Comparison of ENCODE assay signal across 8 cellular contexts in genomic region chr7:44849277-44850210, GRCh38. TPM values are rescaled to one million over a fixed set of nuclear protein-coding genes. Genes with fewer than 3 reads are reported as not detected.
A peak's percentile ranks its signal among the peaks of the same experiment; 100 is the strongest.
DNase-seq lines count a peak whose midpoint lies in the region; ATAC-seq lines count a peak whose summit lies in the region.

No MANE protein-coding gene starts in this region.

- peaks cover 10 to 32% (median 29%) of the 10 kb centered on the region in 11 experiments; a peak in 18 of 22 replicates for H4K20me1 ChIP-seq in BLaER1 treated with 17β-estradiol and CSF1 and Interleukin-3, amounts not matched to agents 10 nM and 100 nM

- DNase-seq in HAP-1 (ENCODE audit: low spot score in 2 of 2) (no peak), mesenchymal stem cell (no peak), neuronal stem cell (ENCODE audit: low spot score) (no peak), head of caudate nucleus (no peak)
- no peak for DNase-seq in activated CD8-positive, alpha-beta memory T cell treated with anti-CD3 and anti-CD28 coated beads, Interleukin-2, amount 10 ng/mL, durations not matched to agents 7 days and 5 days

- peak overlapping the region; percentile 97 for H3K4me3 Mint-ChIP-seq in activated CD8-positive, alpha-beta memory T cell treated with anti-CD3 and anti-CD28 coated beads, Interleukin-2, amount 10 ng/mL, durations not matched to agents 7 days and 5 days

- no peaks in the 10 kb centered on the region for H3K27me3 ChIP-seq in BLaER1 treated with 17β-estradiol and CSF1 and Interleukin-3, amounts not matched to agents 10 nM and 100 nM
- H3K27me3 ChIP-seq in HAP-1 (ENCODE audit: low read depth), result no peaks in the 10 kb centered on the region
- H3K27me3 ChIP-seq in mesenchymal stem cell (ENCODE audit: control insufficient read depth in 1 of 2, insufficient read depth in 1 of 2, low read length in 2 of 2), result no peaks in the 10 kb centered on the region
- H3K27me3 ChIP-seq in neuronal stem cell (ENCODE audit: control insufficient read depth in 3 of 3, insufficient read depth in 3 of 3, low read depth in 1 of 3, low read length in 3 of 3), result no peaks in the 10 kb centered on the region

- H2AK5ac ChIP-seq in mesenchymal stem cell (ENCODE audit: low read length, severe bottlenecking) (no peak overlapping the region), neuronal stem cell (ENCODE audit: low read depth, low read length) (no peak overlapping the region)

- no peak overlapping the region for H2BK12ac ChIP-seq in mesenchymal stem cell (ENCODE audit: low read length in 2 of 2)
- H2BK12ac ChIP-seq in neuronal stem cell (ENCODE audit: low read length), result no peak overlapping the region

- 93% methylated on average over 6 of the region's 14 CpGs for WGBS in mesenchymal stem cell
- no CpG with 5 or more reads among the region's 14 CpGs for WGBS in neuronal stem cell (ENCODE audit: extremely low coverage in 2 of 2, insufficient read length in 2 of 2, insufficient replicate concordance in 1 of 2), 2 donors

- H3K27me3 Mint-ChIP-seq in activated CD8-positive, alpha-beta memory T cell treated with anti-CD3 and anti-CD28 coated beads, Interleukin-2, amount 10 ng/mL, durations not matched to agents 7 days and 5 days, result no peaks in the 10 kb centered on the region

- H3K36me3 Mint-ChIP-seq in activated CD8-positive, alpha-beta memory T cell treated with anti-CD3 and anti-CD28 coated beads, Interleukin-2, amount 10 ng/mL, durations not matched to agents 7 days and 5 days, result peaks cover 11% of the 10 kb centered on the region

- H4K91ac ChIP-seq in mesenchymal stem cell (ENCODE audit: low read length) (no peak overlapping the region), neuronal stem cell (ENCODE audit: low read depth, low read length, poor library complexity) (no peak overlapping the region)

- H2BK120ac ChIP-seq in mesenchymal stem cell (ENCODE audit: low read depth, low read length) (no peak overlapping the region), neuronal stem cell (ENCODE audit: low read depth, low read length) (no peak overlapping the region)

- peak overlapping the region; percentile 99 for H3K27ac Mint-ChIP-seq in activated CD8-positive, alpha-beta memory T cell treated with anti-CD3 and anti-CD28 coated beads, Interleukin-2, amount 10 ng/mL, durations not matched to agents 7 days and 5 days

- no peaks in the 10 kb centered on the region for H3K9me3 ChIP-seq in BLaER1 treated with 17β-estradiol and CSF1 and Interleukin-3, amounts not matched to agents 10 nM and 100 nM (replicated peaks in 1 of 11)
- no peaks in the 10 kb centered on the region for H3K9me3 ChIP-seq in HAP-1
- H3K9me3 ChIP-seq in mesenchymal stem cell (ENCODE audit: control insufficient read depth, low read length), result no peaks in the 10 kb centered on the region
- no peaks in the 10 kb centered on the region for H3K9me3 ChIP-seq in neuronal stem cell (replicated peaks in 1 of 2; ENCODE audit: control insufficient read depth in 2 of 2, insufficient read depth in 1 of 2, low read depth in 1 of 2, low read length in 2 of 2)

- CTCF ChIA-PET in activated CD8-positive, alpha-beta memory T cell treated with anti-CD3 and anti-CD28 coated beads, Interleukin-2, amount 10 ng/mL, durations not matched to agents 7 days and 5 days (lab: Charles Lee), result interaction anchor here (1.2 to 5.4 kb wide), 12 partner anchors 9 to 288 kb away, joined by 3 to 44 read pairs (median 6); partner anchors contain the start of genes OGDH, PPIA and PURB

- H2AFZ ChIP-seq in mesenchymal stem cell (ENCODE audit: low read depth, low read length) (no peak overlapping the region), neuronal stem cell (ENCODE audit: low read length) (no peak overlapping the region)

- peak overlapping the region; percentile 81 to 97 (median 93); a peak in 20 of 22 replicates for H3K9ac ChIP-seq in BLaER1 treated with 17β-estradiol and CSF1 and Interleukin-3, amounts not matched to agents 10 nM and 100 nM
- H3K9ac ChIP-seq in mesenchymal stem cell (ENCODE audit: low read length), result peak overlapping the region; percentile 93
- no peak overlapping the region for H3K9ac ChIP-seq in neuronal stem cell (ENCODE audit: low read depth, low read length, poor library complexity)

- peak overlapping the region; percentile 67 to 90 (median 83); a peak in 21 of 22 replicates for H3K4me2 ChIP-seq in BLaER1 treated with 17β-estradiol and CSF1 and Interleukin-3, amounts not matched to agents 10 nM and 100 nM
- H3K4me2 ChIP-seq in mesenchymal stem cell (ENCODE audit: low read length, poor library complexity, severe bottlenecking) (peak overlapping the region; percentile 79), neuronal stem cell (ENCODE audit: insufficient read depth, low read length, poor library complexity, severe bottlenecking) (no peak overlapping the region)

- no peak overlapping the region for H3K4ac ChIP-seq in mesenchymal stem cell (ENCODE audit: low read depth in 1 of 2, low read length in 2 of 2)
- H3K4ac ChIP-seq in neuronal stem cell (ENCODE audit: low read length), result no peak overlapping the region

- H3K14ac ChIP-seq in mesenchymal stem cell (ENCODE audit: low read length in 2 of 2), result no peak overlapping the region
- no peak overlapping the region for H3K14ac ChIP-seq in neuronal stem cell (ENCODE audit: low read length)

- H3K18ac ChIP-seq in mesenchymal stem cell (ENCODE audit: low read depth in 1 of 2, low read length in 2 of 2), result no peak overlapping the region
- no peak overlapping the region for H3K18ac ChIP-seq in neuronal stem cell (ENCODE audit: low read length)

- H4K8ac ChIP-seq in mesenchymal stem cell (ENCODE audit: low read length) (no peak overlapping the region), neuronal stem cell (ENCODE audit: low read depth, low read length) (no peak overlapping the region)

- H3K23ac ChIP-seq in mesenchymal stem cell (ENCODE audit: low read length in 2 of 2), result no peak overlapping the region
- H3K23ac ChIP-seq in neuronal stem cell (ENCODE audit: low read depth, low read length, poor library complexity), result no peak overlapping the region

- intact Hi-C loops in head of caudate nucleus (cut with DNase I), result loop anchor here (2.0 to 10.0 kb wide), 4 partner anchors 33 to 267 kb away; partner anchors contain the start of genes PPIA and TMED4

- peaks cover 22 to 43% (median 33%) of the 10 kb centered on the region in 10 experiments for H3K4me1 ChIP-seq in BLaER1 treated with 17β-estradiol and CSF1 and Interleukin-3, amounts not matched to agents 10 nM and 100 nM
- H3K4me1 ChIP-seq in HAP-1 (peaks cover 17% of the 10 kb centered on the region), mesenchymal stem cell (ENCODE audit: control insufficient read depth, insufficient read depth, low read depth, low read length) (peaks cover 5% of the 10 kb centered on the region), neuronal stem cell (ENCODE audit: control insufficient read depth in 2 of 2, insufficient read depth in 1 of 2, low read depth in 1 of 2, low read length in 2 of 2) (peaks cover 2 to 3% of the 10 kb centered on the region in 2 donors)

- H3K4me3 ChIP-seq in BLaER1 treated with 17β-estradiol and CSF1 and Interleukin-3, amounts not matched to agents 10 nM and 100 nM, result peak overlapping the region; percentile 66 to 85 (median 73); a peak in 17 of 20 replicates
- H3K4me3 ChIP-seq in HAP-1 (peak overlapping the region; percentile 59), mesenchymal stem cell (ENCODE audit: insufficient read depth in 1 of 2, low read depth in 1 of 2, low read length in 2 of 2) (peak overlapping the region in 1 of 2 experiments; percentile 93), neuronal stem cell (ENCODE audit: low read length in 2 of 2) (peak overlapping the region in 1 of 2 donors; percentile 88)

- in situ Hi-C loops in HAP-1 (cut with MboI; ENCODE audit: low sequenced_read_pairs), result loop anchor here (25.0 kb wide), 1 partner anchor 263 kb away; the partner anchor contains the start of gene TBRG4

- no peak for ATAC-seq in activated CD8-positive, alpha-beta memory T cell treated with anti-CD3 and anti-CD28 coated beads, Interleukin-2, amount 10 ng/mL, durations not matched to agents 7 days and 5 days
- ATAC-seq in HG03196 (IDR thresholded peaks at IDR 0.05; ENCODE audit: unreplicated experiment) (no peak), GM18867 (IDR thresholded peaks at IDR 0.05; ENCODE audit: unreplicated experiment) (no peak)

- peaks cover 0 to 2% (median 0%) of the 10 kb centered on the region in 11 experiments; a peak in 4 of 22 replicates for H3K36me3 ChIP-seq in BLaER1 treated with 17β-estradiol and CSF1 and Interleukin-3, amounts not matched to agents 10 nM and 100 nM
- H3K36me3 ChIP-seq in HAP-1 (replicated peaks) (no peaks in the 10 kb centered on the region), mesenchymal stem cell (ENCODE audit: control insufficient read depth in 1 of 2, insufficient read depth in 2 of 2, low read depth in 1 of 2, low read length in 2 of 2) (no peaks in the 10 kb centered on the region), neuronal stem cell (replicated peaks in 1 of 2; ENCODE audit: control insufficient read depth in 2 of 2, insufficient read depth in 2 of 2, low read length in 2 of 2) (peaks cover 0 to 2% of the 10 kb centered on the region in 2 donors)

- H3K9me3 Mint-ChIP-seq in activated CD8-positive, alpha-beta memory T cell treated with anti-CD3 and anti-CD28 coated beads, Interleukin-2, amount 10 ng/mL, durations not matched to agents 7 days and 5 days (ENCODE audit: low read depth), result no peaks in the 10 kb centered on the region

- H2BK5ac ChIP-seq in mesenchymal stem cell (ENCODE audit: low read depth, low read length, poor library complexity, severe bottlenecking) (no peak overlapping the region), neuronal stem cell (ENCODE audit: low read length) (no peak overlapping the region)

- no peaks in the 10 kb centered on the region for H3K79me1 ChIP-seq in mesenchymal stem cell (replicated peaks; ENCODE audit: low read length, poor library complexity, severe bottlenecking)
- H3K79me1 ChIP-seq in neuronal stem cell (ENCODE audit: low read depth, low read length), result peaks cover 2% of the 10 kb centered on the region

- H2BK15ac ChIP-seq in mesenchymal stem cell (ENCODE audit: low read depth, poor library complexity, severe bottlenecking) (no peak overlapping the region), neuronal stem cell (ENCODE audit: low read length) (no peak overlapping the region)

- peak overlapping the region in 10 of 11 experiments; percentile 79 to 99 (median 94); a peak in 17 of 22 replicates for H3K27ac ChIP-seq in BLaER1 treated with 17β-estradiol and CSF1 and Interleukin-3, amounts not matched to agents 10 nM and 100 nM
- H3K27ac ChIP-seq in mesenchymal stem cell (ENCODE audit: low read length, poor library complexity, severe bottlenecking) (peak overlapping the region; percentile 54), neuronal stem cell (replicated peaks; ENCODE audit: low read length) (no peak overlapping the region)

- peaks cover 32% of the 10 kb centered on the region for H3K4me1 Mint-ChIP-seq in activated CD8-positive, alpha-beta memory T cell treated with anti-CD3 and anti-CD28 coated beads, Interleukin-2, amount 10 ng/mL, durations not matched to agents 7 days and 5 days

RNA-seq across cellular contexts. Expression of gene H2AZ2, which starts 1.7 kb away (rescaled TPM):
- 100 to 1,000 TPM; 302 to 331 TPM for total RNA-seq in activated CD8-positive, alpha-beta memory T cell treated with anti-CD3 and anti-CD28 coated beads, Interleukin-2, amount 10 ng/mL, durations not matched to agents 7 days and 5 days
- 103 TPM for polyA plus RNA-seq in mesenchymal stem cell (2013, experiment 1 of 2)
- polyA plus RNA-seq in mesenchymal stem cell (2013, experiment 2 of 2), result 102 TPM
- polyA plus RNA-seq in neuronal stem cell (2013, experiment 1 of 2), result 428 TPM
- polyA plus RNA-seq in neuronal stem cell (2013, experiment 2 of 2), result 421 TPM

RNA-seq across cellular contexts. Expression of gene PURB, which starts 35.8 kb away (rescaled TPM):
- 10 to 100 TPM; 33.4 to 35.4 TPM for total RNA-seq in activated CD8-positive, alpha-beta memory T cell treated with anti-CD3 and anti-CD28 coated beads, Interleukin-2, amount 10 ng/mL, durations not matched to agents 7 days and 5 days
- polyA plus RNA-seq in mesenchymal stem cell (2013, experiment 1 of 2), result 9.6 TPM
- 9.6 TPM for polyA plus RNA-seq in mesenchymal stem cell (2013, experiment 2 of 2)
- 12.2 TPM for polyA plus RNA-seq in neuronal stem cell (2013, experiment 1 of 2)
- 12.7 TPM for polyA plus RNA-seq in neuronal stem cell (2013, experiment 2 of 2)

RNA-seq across cellular contexts. Expression of gene PPIA, which starts 53.1 kb away (rescaled TPM):
- 1,000 to 10,000 TPM; 1,935 to 2,367 TPM for total RNA-seq in activated CD8-positive, alpha-beta memory T cell treated with anti-CD3 and anti-CD28 coated beads, Interleukin-2, amount 10 ng/mL, durations not matched to agents 7 days and 5 days
- 2,030 TPM for polyA plus RNA-seq in mesenchymal stem cell (2013, experiment 1 of 2)
- 2,181 TPM for polyA plus RNA-seq in mesenchymal stem cell (2013, experiment 2 of 2)
- polyA plus RNA-seq in neuronal stem cell (2013, experiment 1 of 2), result 1,729 TPM
- 1,737 TPM for polyA plus RNA-seq in neuronal stem cell (2013, experiment 2 of 2)
